In the genomic region with DNA sequence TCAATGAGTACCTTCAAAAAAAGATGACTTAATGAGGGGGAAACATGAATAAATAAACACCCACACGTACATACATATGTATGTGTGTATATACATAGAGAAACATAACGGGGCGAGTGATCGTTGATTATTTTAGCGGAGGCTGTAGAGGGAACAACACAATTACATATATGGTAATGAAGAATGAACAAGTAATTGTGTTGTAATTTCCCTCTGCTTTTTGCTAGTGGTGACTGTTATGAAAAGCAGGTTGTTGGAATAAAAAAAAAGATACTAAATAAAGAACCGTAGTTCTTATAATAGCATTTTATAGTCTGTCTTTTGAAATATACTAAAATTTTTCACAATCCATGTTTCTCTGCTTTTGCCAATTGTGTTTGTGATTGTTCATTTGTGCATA, we compare ENCODE assay signal across 22 cellular contexts.
"Had no signal": no experiment of that assay in that cellular context is flagged by ENCODE, and none has a peak within 500 bp of the region (broad histone marks: within the 10 kb centered on the region; RNA-seq: fewer than 3 reads in every experiment).

No MANE protein-coding gene starts in this region.

- H3K4me3 Mint-ChIP-seq: activated naive CD4-positive, alpha-beta T cell treated with anti-CD3 and anti-CD28 coated beads, Interleukin-2, amount 50 U/mL, for 24 hours; central memory CD8-positive, alpha-beta T cell; effector memory CD8-positive, alpha-beta T cell; memory B cell; naive B cell; neural crest cell; T-cell had no signal

- FAIRE-seq: colon, keratinocyte had no signal

- DNase-seq: activated CD4-positive, alpha-beta T cell treated with anti-CD3 and anti-CD28 coated beads for 1 hour; activated CD4-positive, alpha-beta T cell treated with anti-CD3 and anti-CD28 coated beads, Interleukin-2, amount 50 U/mL, for 1 hour; activated gamma-delta T cell treated with Interleukin-2 at 50 U/mL for 16 hours; activated T-cell treated with anti-CD3 and anti-CD28 coated beads, Interleukin-2, amount 50 U/mL, for 1 hour; anterior cingulate cortex; effector memory CD8-positive, alpha-beta T cell; heart right ventricle; left colon; naive B cell; occipital lobe; posterior cingulate gyrus; stimulated activated CD4-positive, alpha-beta T cell treated with anti-CD3 and anti-CD28 coated beads, Interleukin-4, amount 100 ng/mL, for 24 hours; stimulated activated naive CD4-positive, alpha-beta T cell treated with Interleukin-2 at 50 U/mL for 16 hours; substantia nigra; T-cell; tibial artery had no signal

- H3K9me3 ChIP-seq: heart right ventricle, tibial artery had no signal

- H3K27me3 Mint-ChIP-seq: central memory CD8-positive, alpha-beta T cell; effector memory CD8-positive, alpha-beta T cell; T-cell had no signal

- H3K27ac Mint-ChIP-seq: activated naive CD4-positive, alpha-beta T cell treated with anti-CD3 and anti-CD28 coated beads, Interleukin-2, amount 50 U/mL, for 24 hours; effector memory CD8-positive, alpha-beta T cell; memory B cell; naive B cell; T-cell had no signal

- H3K9me3 Mint-ChIP-seq: activated naive CD4-positive, alpha-beta T cell treated with anti-CD3 and anti-CD28 coated beads, Interleukin-2, amount 50 U/mL, for 24 hours; memory B cell; neural crest cell; T-cell had no signal

- H3K4me1 Mint-ChIP-seq: central memory CD8-positive, alpha-beta T cell; memory B cell; naive B cell had no signal

- H3K36me3 Mint-ChIP-seq: memory B cell, naive B cell, T-cell had no signal

- H3K27ac ChIP-seq: heart right ventricle had no signal

- H3K36me3 ChIP-seq: heart right ventricle, tibial artery had no signal

- H3K4me3 ChIP-seq: heart right ventricle, tibial artery had no signal

- ATAC-seq: effector memory CD8-positive, alpha-beta T cell; left colon had no signal

- H3K27me3 ChIP-seq: heart right ventricle, tibial artery had no signal
